ENCODE assay signal across 23 cellular contexts in the genomic region with DNA sequence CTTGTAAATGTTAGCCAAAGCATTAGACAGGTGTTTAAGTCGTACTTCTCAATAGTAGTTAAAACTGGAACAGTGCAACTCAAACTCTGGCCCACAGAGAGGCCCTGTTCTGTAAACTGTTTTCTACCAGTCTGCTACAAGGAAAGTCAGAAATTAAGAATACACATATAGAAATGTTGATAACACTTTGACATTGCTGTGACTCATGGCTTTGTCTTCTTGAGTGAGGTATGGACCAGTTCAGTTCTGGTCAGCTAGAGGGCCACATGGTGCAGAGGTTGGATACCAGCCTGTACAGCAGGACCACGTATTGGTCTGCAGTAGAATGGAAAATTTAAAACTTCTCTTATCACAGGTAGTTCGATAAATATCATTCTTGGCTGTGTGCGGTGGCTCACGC. TPM values are rescaled to one million over a fixed set of nuclear protein-coding genes. Genes with fewer than 3 reads are reported as not detected.
"Had no signal": no experiment of that assay in that cellular context is flagged by ENCODE, and none has a peak within 500 bp of the region (broad histone marks: within the 10 kb centered on the region; RNA-seq: fewer than 3 reads in every experiment).

No MANE protein-coding gene starts in this region.

- H3K9me3 ChIP-seq: ascending aorta, colonic mucosa, gastrocnemius medialis, transverse colon had no signal

- H3K27me3 ChIP-seq: ascending aorta, colonic mucosa, gastrocnemius medialis, transverse colon had no signal

- H3K27ac ChIP-seq: ascending aorta, colonic mucosa, gastrocnemius medialis, WERI-Rb-1 had no signal

- H3K36me3 Mint-ChIP-seq: activated naive CD4-positive, alpha-beta T cell treated with anti-CD3 and anti-CD28 coated beads, Interleukin-2, amount 10 ng/mL, durations not matched to agents 7 days and 5 days had no signal

- DNase-seq: activated CD4-positive, alpha-beta T cell treated with anti-CD3 and anti-CD28 coated beads for 1 hour; activated CD8-positive, alpha-beta memory T cell treated with anti-CD3 and anti-CD28 coated beads for 24 hours; activated CD8-positive, alpha-beta memory T cell treated with anti-CD3 and anti-CD28 coated beads, Interleukin-2, amount 50 U/mL, for 48 hours; activated effector memory CD4-positive, alpha-beta T cell treated with Interleukin-2 at 50 U/mL for 16 hours; activated naive CD4-positive, alpha-beta T cell treated with anti-CD3 and anti-CD28 coated beads, Interleukin-2, amount 10 ng/mL, durations not matched to agents 7 days and 5 days; activated naive CD8-positive, alpha-beta T cell treated with anti-CD3 and anti-CD28 coated beads, Interleukin-2, amount 50 U/mL, for 24 hours; activated T-cell treated with anti-CD3 and anti-CD28 coated beads, Interleukin-2, amount 50 U/mL, for 48 hours; colonic mucosa; gastrocnemius medialis; head of caudate nucleus; kidney glomerular epithelial cell; nephron progenitor cell; nucleus accumbens; retina; T1000; WERI-Rb-1 had no signal

- H3K27ac Mint-ChIP-seq: activated naive CD4-positive, alpha-beta T cell treated with anti-CD3 and anti-CD28 coated beads, Interleukin-2, amount 10 ng/mL, durations not matched to agents 7 days and 5 days; activated naive CD8-positive, alpha-beta T cell treated with anti-CD3 and anti-CD28 coated beads, Interleukin-2, amount 50 U/mL, for 24 hours; nephron progenitor cell; stimulated activated naive CD8-positive, alpha-beta T cell treated with anti-CD3 and anti-CD28 coated beads, Interleukin-15, Interleukin-2, amounts not matched to agents 100 ng/mL and 50 ng/mL, for 24 hours had no signal

- H3K36me3 ChIP-seq: ascending aorta, colonic mucosa, gastrocnemius medialis, transverse colon had no signal

- H3K9me3 Mint-ChIP-seq: activated naive CD4-positive, alpha-beta T cell treated with anti-CD3 and anti-CD28 coated beads, Interleukin-2, amount 10 ng/mL, durations not matched to agents 7 days and 5 days; activated naive CD8-positive, alpha-beta T cell treated with anti-CD3 and anti-CD28 coated beads, Interleukin-2, amount 50 U/mL, for 24 hours; central memory CD8-positive, alpha-beta T cell; stimulated activated naive CD8-positive, alpha-beta T cell treated with anti-CD3 and anti-CD28 coated beads, Interleukin-15, Interleukin-2, amounts not matched to agents 100 ng/mL and 50 ng/mL, for 24 hours had no signal

- H3K4me3 ChIP-seq: ascending aorta, colonic mucosa, gastrocnemius medialis, transverse colon had no signal

- H3K4me3 Mint-ChIP-seq: activated naive CD4-positive, alpha-beta T cell treated with anti-CD3 and anti-CD28 coated beads, Interleukin-2, amount 10 ng/mL, durations not matched to agents 7 days and 5 days; activated naive CD8-positive, alpha-beta T cell treated with anti-CD3 and anti-CD28 coated beads, Interleukin-2, amount 50 U/mL, for 24 hours; central memory CD8-positive, alpha-beta T cell; nephron progenitor cell; stimulated activated naive CD8-positive, alpha-beta T cell treated with anti-CD3 and anti-CD28 coated beads, Interleukin-15, Interleukin-2, amounts not matched to agents 100 ng/mL and 50 ng/mL, for 24 hours had no signal

- H3K4me1 ChIP-seq: colonic mucosa, gastrocnemius medialis had no signal

- FAIRE-seq: endometrium had no signal

- H3K4me1 Mint-ChIP-seq: activated naive CD4-positive, alpha-beta T cell treated with anti-CD3 and anti-CD28 coated beads, Interleukin-2, amount 10 ng/mL, durations not matched to agents 7 days and 5 days; activated naive CD8-positive, alpha-beta T cell treated with anti-CD3 and anti-CD28 coated beads, Interleukin-2, amount 50 U/mL, for 24 hours; central memory CD8-positive, alpha-beta T cell; nephron progenitor cell had no signal

- ATAC-seq: activated naive CD8-positive, alpha-beta T cell treated with anti-CD3 and anti-CD28 coated beads, Interleukin-2, amount 50 U/mL, for 24 hours; gastrocnemius medialis had no signal

RNA-seq across cellular contexts. Expression of gene ZBTB8B, which starts 22.3 kb away (rescaled TPM):
- total RNA-seq: colonic mucosa; gastrocnemius medialis; T-helper 1 cell treated with Interleukin-12 subunit alpha and Interleukin-12 subunit beta and Interleukin-4 antibody, amounts not matched to agents 30 ng/mL and 1 ng/mL, for 36 hours had no signal
- polyA plus RNA-seq: esophagus had no signal
